2 cellular contexts compared by ENCODE assay signal in genomic region chr1:54938955-54939354, GRCh38.
TF ChIP-seq lines count a peak whose summit lies in the region.

No MANE protein-coding gene starts in this region.

TF ChIP-seq in HCT116, 20 proteins besides CTCF, POLR2A, EP300 and RAD21:
- 0 out of 2 replicates have a peak, but pooled peaks have one; percentile 39 for TF ChIP-seq CBX3 (IDR thresholded peaks at IDR 0.05; ENCODE audit: low read depth)

TF ChIP-seq in K562, 482 proteins besides CTCF, POLR2A, EP300 and RAD21:
- TF ChIP-seq CHD2 (IDR thresholded peaks at IDR 0.05; ENCODE audit: low read depth, low read length) (peak; percentile 83), MGA (IDR thresholded peaks at IDR 0.05) (peak; percentile 33; the same call in 1 of the 2 replicates), YY1 (IDR thresholded peaks at IDR 0.05; ENCODE audit: borderline replicate concordance in 1 of 3, control insufficient read depth in 1 of 3, extremely low read depth in 1 of 3, insufficient read depth in 3 of 3, insufficient read length in 1 of 3, insufficient replicate concordance in 2 of 3, low read depth in 1 of 3, low read length in 2 of 3) (peak in 1 of 3 experiments; percentile 37), L3MBTL2 (IDR thresholded peaks at IDR 0.05) (peak; percentile 54; the same call in 1 of the 2 replicates)
